Comparison of ENCODE assay signal across 13 cellular contexts in the genomic region with DNA sequence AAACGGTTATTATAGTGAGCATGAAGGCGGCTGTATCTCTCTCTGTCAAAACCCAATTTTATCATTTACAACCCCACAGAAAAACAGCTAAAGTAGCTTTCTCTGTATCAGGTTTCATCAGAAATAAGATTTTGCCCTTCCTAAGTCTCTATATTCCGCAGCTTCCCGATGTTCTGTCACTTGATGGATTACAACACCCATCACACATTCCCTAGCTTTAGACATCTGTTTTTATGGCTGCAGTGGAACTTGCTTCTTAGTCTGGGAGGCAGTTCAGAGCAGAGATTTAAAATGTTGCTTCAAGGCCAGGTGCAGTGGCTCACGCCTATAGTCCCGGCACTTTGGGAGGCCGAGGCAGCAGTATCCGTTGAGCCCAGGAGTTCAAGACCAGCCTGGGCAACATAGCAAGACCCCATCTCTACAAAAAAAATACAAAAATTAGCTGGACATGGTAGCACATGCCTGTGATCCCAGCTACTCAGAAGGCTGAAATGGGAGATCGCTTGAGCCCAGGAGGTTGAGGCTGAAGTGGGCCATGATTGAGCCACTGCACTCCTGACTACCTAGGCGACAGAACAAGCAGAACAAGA. TPM values are rescaled to one million over a fixed set of nuclear protein-coding genes. Genes with fewer than 3 reads are reported as not detected.
A peak's percentile ranks its signal among the peaks of the same experiment; 100 is the strongest.
DNase-seq lines count a peak whose midpoint lies in the region; TF ChIP-seq lines count a peak whose summit lies in the region.
"Had no signal": no experiment of that assay in that cellular context is flagged by ENCODE, and none has a peak within 500 bp of the region (broad histone marks: within the 10 kb centered on the region; RNA-seq: fewer than 3 reads in every experiment).

No MANE protein-coding gene starts in this region.

- H3K9me3 ChIP-seq in skeletal muscle satellite cell (replicated peaks; ENCODE audit: low read length): no peaks in the 10 kb centered on the region
- H3K9me3 ChIP-seq: thoracic aorta had no signal

- H3K27ac Mint-ChIP-seq in activated CD4-positive, alpha-beta T cell treated with anti-CD3 and anti-CD28 coated beads, Interleukin-2, amount 10 ng/mL, durations not matched to agents 7 days and 5 days: peak overlapping the region; percentile 85

- peak overlapping the region; percentile 65 for H3K27ac ChIP-seq in RWPE1
- H3K27ac ChIP-seq: thoracic aorta had no signal

- H3K4me3 Mint-ChIP-seq in activated CD4-positive, alpha-beta T cell treated with anti-CD3 and anti-CD28 coated beads, Interleukin-2, amount 10 ng/mL, durations not matched to agents 7 days and 5 days: no peak overlapping the region

- POLR2A ChIA-PET in activated CD4-positive, alpha-beta T cell treated with anti-CD3 and anti-CD28 coated beads, Interleukin-2, amount 10 ng/mL, durations not matched to agents 7 days and 5 days (lab: Charles Lee): no interaction called here
- POLR2A ChIA-PET in RWPE1 (lab: Yijun Ruan, JAX; ENCODE audit: low non-redundant PET): no interaction called here

- peaks cover 57% of the 10 kb centered on the region for H3K4me1 Mint-ChIP-seq in activated CD4-positive, alpha-beta T cell treated with anti-CD3 and anti-CD28 coated beads, Interleukin-2, amount 10 ng/mL, durations not matched to agents 7 days and 5 days

- peaks cover 37% of the 10 kb centered on the region for H3K4me1 ChIP-seq in skeletal muscle satellite cell (ENCODE audit: control insufficient read depth, insufficient read depth, low read length)

- DNase-seq in activated CD4-positive, alpha-beta T cell treated with anti-CD3 and anti-CD28 coated beads, Interleukin-2, amount 10 ng/mL, durations not matched to agents 7 days and 5 days: no peak
- DNase-seq in activated CD4-positive, alpha-beta T cell treated with anti-CD3 and anti-CD28 coated beads for 4 hours: no peak
- DNase-seq in RWPE1 (ENCODE audit: low spot score): no peak
- peak; percentile 43 for DNase-seq in choroid plexus epithelial cell (ENCODE audit: low read depth)
- no peak for DNase-seq in stimulated activated CD4-positive, alpha-beta T cell treated with anti-CD3 and anti-CD28 coated beads, Interleukin-4, amount 100 ng/mL, for 4 hours
- DNase-seq in Kasumi-1 (lab: John Stamatoyannopoulos, UW): no peak
- no peak for DNase-seq in hippocampal formation (lab: John Stamatoyannopoulos, UW)
- DNase-seq: activated CD4-positive, alpha-beta T cell treated with anti-CD3 and anti-CD28 coated beads, Interleukin-2, amount 50 U/mL, for 1 hour; hypothalamus; NCI-H524; SIG-M5 had no signal

- H3K4me3 ChIP-seq in choroid plexus epithelial cell (ENCODE audit: low read depth, low read length) (no peak overlapping the region), skeletal muscle satellite cell (ENCODE audit: low read length) (no peak overlapping the region)
- H3K4me3 ChIP-seq: thoracic aorta had no signal

- no peaks in the 10 kb centered on the region for H3K36me3 ChIP-seq in skeletal muscle satellite cell (ENCODE audit: insufficient read depth, low read length)
- H3K36me3 ChIP-seq: thoracic aorta had no signal

- H3K36me3 Mint-ChIP-seq in activated CD4-positive, alpha-beta T cell treated with anti-CD3 and anti-CD28 coated beads, Interleukin-2, amount 10 ng/mL, durations not matched to agents 7 days and 5 days (ENCODE audit: low read depth): peaks cover 21% of the 10 kb centered on the region

- CTCF ChIA-PET in activated CD4-positive, alpha-beta T cell treated with anti-CD3 and anti-CD28 coated beads, Interleukin-2, amount 10 ng/mL, durations not matched to agents 7 days and 5 days (lab: Charles Lee): interaction anchor here (1.4 kb wide), 1 partner anchor 10 kb away, joined by 4 read pairs; no protein-coding TSS in a partner anchor
- CTCF ChIA-PET in RWPE1 (lab: Yijun Ruan, JAX): interaction anchor here (0.5 to 0.6 kb wide), 2 partner anchors 9 to 403 kb away, joined by 4 to 5 read pairs; no protein-coding TSS in a partner anchor

- no peaks in the 10 kb centered on the region for H3K27me3 Mint-ChIP-seq in activated CD4-positive, alpha-beta T cell treated with anti-CD3 and anti-CD28 coated beads, Interleukin-2, amount 10 ng/mL, durations not matched to agents 7 days and 5 days

- TF ChIP-seq CTCF in RWPE1 (conservative IDR thresholded peaks at IDR 0.05; ENCODE audit: low read depth) (no peak), choroid plexus epithelial cell (conservative IDR thresholded peaks at IDR 0.05; ENCODE audit: low read depth, low read length) (no peak)

- peaks cover 2% of the 10 kb centered on the region for H3K9me3 Mint-ChIP-seq in activated CD4-positive, alpha-beta T cell treated with anti-CD3 and anti-CD28 coated beads, Interleukin-2, amount 10 ng/mL, durations not matched to agents 7 days and 5 days

- peak overlapping the region; percentile 64 for H3K9ac ChIP-seq in skeletal muscle satellite cell (ENCODE audit: low read depth, low read length)

- peak overlapping the region; percentile 68 for H3K4me2 ChIP-seq in skeletal muscle satellite cell (ENCODE audit: low read length)

- H3K27me3 ChIP-seq in skeletal muscle satellite cell (ENCODE audit: control insufficient read depth, insufficient read depth, low read length): no peaks in the 10 kb centered on the region

RNA-seq across cellular contexts. Expression of gene FOXN3, which starts 27.6 kb away (rescaled TPM):
- 10 to 100 TPM; 92.2 to 94.4 TPM for total RNA-seq in activated CD4-positive, alpha-beta T cell treated with anti-CD3 and anti-CD28 coated beads, Interleukin-2, amount 10 ng/mL, durations not matched to agents 7 days and 5 days
- total RNA-seq in skeletal muscle satellite cell (2012; rRNA removed): 19.4 and 22.6 TPM in 2 replicates
